In the genomic region with DNA sequence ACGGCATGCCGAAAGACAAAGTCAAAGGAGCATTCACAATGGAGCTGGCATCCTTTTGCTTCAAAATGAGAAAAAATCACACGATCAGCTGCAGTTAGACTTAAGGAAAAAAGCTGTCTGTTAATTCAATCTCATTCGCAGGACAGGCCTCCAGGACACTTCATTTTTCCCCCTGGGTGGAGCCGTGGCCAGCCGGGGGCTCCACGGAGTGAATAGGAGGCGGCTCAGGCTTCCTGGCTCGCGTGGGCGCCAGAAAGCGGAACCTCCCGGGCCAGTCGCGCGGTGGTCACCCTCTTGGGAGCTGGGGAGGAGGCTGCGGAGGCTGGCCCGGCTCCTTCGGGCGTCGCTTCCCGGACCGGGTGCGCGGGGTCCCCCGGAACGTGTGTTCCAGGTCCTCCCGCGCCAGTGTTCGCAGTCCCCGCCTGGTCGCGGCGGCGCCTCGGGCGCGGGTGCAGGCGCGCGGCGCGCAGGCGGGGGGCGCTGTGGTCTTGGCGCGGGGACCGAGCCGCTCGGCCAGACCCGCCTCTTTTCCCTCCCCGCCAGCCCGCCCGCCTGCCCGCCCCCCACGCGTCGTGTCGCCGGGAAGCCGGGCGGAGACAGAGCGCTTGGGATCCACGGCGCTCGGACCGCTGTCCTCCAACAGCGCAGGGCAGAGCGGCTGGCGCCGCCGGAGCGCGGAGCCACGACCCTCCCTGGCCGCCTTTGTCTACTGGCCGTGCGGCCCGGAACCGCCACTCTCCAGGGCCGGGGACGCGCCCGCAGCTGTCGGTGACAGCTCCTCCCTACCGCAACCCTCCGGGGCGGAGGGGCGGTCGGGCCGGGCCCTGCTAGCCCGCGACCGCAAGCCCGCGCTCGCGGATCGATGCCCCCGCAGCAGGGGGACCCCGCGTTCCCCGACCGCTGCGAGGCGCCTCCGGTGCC, we compare ENCODE assay signal across 8 cellular contexts. TPM values are rescaled to one million over a fixed set of nuclear protein-coding genes. Genes with fewer than 3 reads are reported as not detected.
DNase-seq lines count a peak whose midpoint lies in the region; ATAC-seq and TF ChIP-seq lines count a peak whose summit lies in the region.

Gene RHOU (plus strand): TSS at position 599 of the 921 bp plus-strand sequence. CDS start 264 bp downstream, at position 863.

- peak within 1 kb of the TSS; percentile 80 for H3K4me3 Mint-ChIP-seq in WTC11

- TF ChIP-seq CTCF in GM20000 (IDR thresholded peaks at IDR 0.05; ENCODE audit: extremely low read depth, missing control alignments) (peak; percentile 31), WTC11 (IDR thresholded peaks at IDR 0.05) (peak; percentile 59)

- CTCF ChIA-PET in WTC11 (lab: Charles Lee), result interaction anchor here (0.7 to 2.4 kb wide), 19 partner anchors 13 to 523 kb away, joined by 3 to 25 read pairs (median 4); no protein-coding TSS in a partner anchor

- DNase-seq in Ammon's horn (ENCODE audit: low spot score) (peak; percentile 89), GM20000 (ENCODE audit: low spot score) (peak; percentile 79), NCI-H128 (lab: John Stamatoyannopoulos, UW; ENCODE audit: unreplicated experiment) (peak; percentile 37), WTC11 (ENCODE audit: low spot score) (peak; percentile 63), islet precursor cell (peak; percentile 87)
- peak; percentile 58 for DNase-seq in central memory CD4-positive, alpha-beta T cell
- DNase-seq in stimulated activated CD4-positive, alpha-beta T cell treated with anti-CD3 and anti-CD28 coated beads, Interleukin-12 subunit alpha, Interleukin-12 subunit beta, amount 100 ng/mL, for 24 hours (ENCODE audit: low read depth in 2 of 2), result peak; percentile 46 to 48

- no peak within 1 kb of the TSS for H3K27ac Mint-ChIP-seq in WTC11

- peak; percentile 73 for ATAC-seq in WTC11
- no peak for ATAC-seq in GM18858 (IDR thresholded peaks at IDR 0.05; ENCODE audit: unreplicated experiment)

- H3K36me3 Mint-ChIP-seq in WTC11, result peaks cover 4% of the 10 kb centered on the region

- H3K4me1 Mint-ChIP-seq in WTC11, result peaks cover 25% of the 10 kb centered on the region

- H3K27me3 Mint-ChIP-seq in WTC11 (ENCODE audit: low read depth), result peaks cover 44% of the 10 kb centered on the region

- POLR2A ChIA-PET in WTC11 (lab: Charles Lee), result interaction anchor here (0.7 kb wide), 1 partner anchor 23 kb away, joined by 5 read pairs; no protein-coding TSS in a partner anchor

- H3K9me3 Mint-ChIP-seq in WTC11, result no peaks in the 10 kb centered on the region

TF ChIP-seq in WTC11, 78 proteins besides CTCF, POLR2A, EP300 and RAD21 (continues in another document):
- TF ChIP-seq, protein P1, sequence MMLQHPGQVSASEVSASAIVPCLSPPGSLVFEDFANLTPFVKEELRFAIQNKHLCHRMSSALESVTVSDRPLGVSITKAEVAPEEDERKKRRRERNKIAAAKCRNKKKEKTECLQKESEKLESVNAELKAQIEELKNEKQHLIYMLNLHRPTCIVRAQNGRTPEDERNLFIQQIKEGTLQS (CRISPR knock-in tag; conservative IDR thresholded peaks at IDR 0.05), result no peak
- TF ChIP-seq SMAD3 (CRISPR knock-in tag; IDR thresholded peaks at IDR 0.05; ENCODE audit: borderline replicate concordance) (no peak), ZNF416 (CRISPR knock-in tag; IDR thresholded peaks at IDR 0.05) (no peak), JAZF1 (CRISPR knock-in tag; IDR thresholded peaks at IDR 0.05) (no peak), ZBTB21 (CRISPR knock-in tag; IDR thresholded peaks at IDR 0.05; ENCODE audit: borderline replicate concordance) (no peak), MXD4 (CRISPR knock-in tag; IDR thresholded peaks at IDR 0.05; ENCODE audit: borderline replicate concordance) (no peak), ZNF232 (CRISPR knock-in tag; IDR thresholded peaks at IDR 0.05) (no peak), NFYB (CRISPR knock-in tag; conservative IDR thresholded peaks at IDR 0.05; ENCODE audit: low read depth) (no peak), E2F1 (CRISPR knock-in tag; IDR thresholded peaks at IDR 0.05) (no peak), GTF2I (CRISPR knock-in tag; conservative IDR thresholded peaks at IDR 0.05) (no peak), ZNF263 (CRISPR knock-in tag; IDR thresholded peaks at IDR 0.05; ENCODE audit: low read depth) (peak; percentile 35; the same call in 1 of the 2 replicates), CREM (CRISPR knock-in tag; IDR thresholded peaks at IDR 0.05) (0 out of 2 replicates have a peak, but pooled peaks have one; percentile 30), ZMAT4 (CRISPR knock-in tag; IDR thresholded peaks at IDR 0.05) (no peak), FOXP4 (CRISPR knock-in tag; IDR thresholded peaks at IDR 0.05) (no peak; the same call in 1 of the 2 replicates), CREB1 (CRISPR knock-in tag; IDR thresholded peaks at IDR 0.05) (no peak), FOXJ3 (CRISPR knock-in tag; IDR thresholded peaks at IDR 0.05; ENCODE audit: borderline replicate concordance) (no peak)
- TF ChIP-seq, protein P2, sequence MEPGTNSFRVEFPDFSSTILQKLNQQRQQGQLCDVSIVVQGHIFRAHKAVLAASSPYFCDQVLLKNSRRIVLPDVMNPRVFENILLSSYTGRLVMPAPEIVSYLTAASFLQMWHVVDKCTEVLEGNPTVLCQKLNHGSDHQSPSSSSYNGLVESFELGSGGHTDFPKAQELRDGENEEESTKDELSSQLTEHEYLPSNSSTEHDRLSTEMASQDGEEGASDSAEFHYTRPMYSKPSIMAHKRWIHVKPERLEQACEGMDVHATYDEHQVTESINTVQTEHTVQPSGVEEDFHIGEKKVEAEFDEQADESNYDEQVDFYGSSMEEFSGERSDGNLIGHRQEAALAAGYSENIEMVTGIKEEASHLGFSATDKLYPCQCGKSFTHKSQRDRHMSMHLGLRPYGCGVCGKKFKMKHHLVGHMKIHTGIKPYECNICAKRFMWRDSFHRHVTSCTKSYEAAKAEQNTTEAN (CRISPR knock-in tag; IDR thresholded peaks at IDR 0.05), result no peak
- TF ChIP-seq, protein P3, sequence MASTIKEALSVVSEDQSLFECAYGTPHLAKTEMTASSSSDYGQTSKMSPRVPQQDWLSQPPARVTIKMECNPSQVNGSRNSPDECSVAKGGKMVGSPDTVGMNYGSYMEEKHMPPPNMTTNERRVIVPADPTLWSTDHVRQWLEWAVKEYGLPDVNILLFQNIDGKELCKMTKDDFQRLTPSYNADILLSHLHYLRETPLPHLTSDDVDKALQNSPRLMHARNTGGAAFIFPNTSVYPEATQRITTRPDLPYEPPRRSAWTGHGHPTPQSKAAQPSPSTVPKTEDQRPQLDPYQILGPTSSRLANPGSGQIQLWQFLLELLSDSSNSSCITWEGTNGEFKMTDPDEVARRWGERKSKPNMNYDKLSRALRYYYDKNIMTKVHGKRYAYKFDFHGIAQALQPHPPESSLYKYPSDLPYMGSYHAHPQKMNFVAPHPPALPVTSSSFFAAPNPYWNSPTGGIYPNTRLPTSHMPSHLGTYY (CRISPR knock-in tag; IDR thresholded peaks at IDR 0.05), result no peak
- TF ChIP-seq, protein P4, sequence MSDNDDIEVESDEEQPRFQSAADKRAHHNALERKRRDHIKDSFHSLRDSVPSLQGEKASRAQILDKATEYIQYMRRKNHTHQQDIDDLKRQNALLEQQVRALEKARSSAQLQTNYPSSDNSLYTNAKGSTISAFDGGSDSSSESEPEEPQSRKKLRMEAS (CRISPR knock-in tag; IDR thresholded peaks at IDR 0.05), result peak; percentile 70; the same call in 1 of the 2 replicates

RNA-seq across cellular contexts. Expression of gene RHOU, which starts in this region (rescaled TPM):
- 5.8 to 6.0 TPM (median 5.8 TPM) in 3 replicates for total RNA-seq in WTC11 (2021)

Comparison
In these comparisons a context has a peak if more than half of its experiments do, and no peak if none do; other contexts are left out.
1. DNase-seq: peak in every context shown above with its lines; median percentile 89 in Ammon's horn; 87 in islet precursor cell; 79 in GM20000; 63 in WTC11; 58 in central memory CD4-positive, alpha-beta T cell; 47 in stimulated activated CD4-positive, alpha-beta T cell treated with anti-CD3 and anti-CD28 coated beads, Interleukin-12 subunit alpha, Interleukin-12 subunit beta, amount 100 ng/mL, for 24 hours; 37 in NCI-H128.